ENCODE assay signal across 8 cellular contexts in genomic region chr4:166594326-166594946, GRCh38.
A peak's percentile ranks its signal among the peaks of the same experiment; 100 is the strongest.
DNase-seq lines count a peak whose midpoint lies in the region; ATAC-seq and TF ChIP-seq lines count a peak whose summit lies in the region.

No MANE protein-coding gene starts in this region.

- CTCF ChIA-PET in activated CD4-positive, alpha-beta memory T cell treated with anti-CD3 and anti-CD28 coated beads, Interleukin-2, amount 10 ng/mL, durations not matched to agents 7 days and 5 days (lab: Charles Lee): interaction anchor here (0.8 kb wide), 1 partner anchor 32 kb away, joined by 3 read pairs; no protein-coding TSS in a partner anchor

- no peak overlapping the region for H3K4me3 ChIP-seq in brain microvascular endothelial cell (ENCODE audit: low read depth, low read length)

- no peaks in the 10 kb centered on the region for H3K27me3 ChIP-seq in brain microvascular endothelial cell (replicated peaks)

- H3K27ac Mint-ChIP-seq in activated T-cell treated with anti-CD3 and anti-CD28 coated beads, Interleukin-2, amount 50 U/mL, for 72 hours: peak overlapping the region; percentile 29
- H3K27ac Mint-ChIP-seq in activated CD4-positive, alpha-beta memory T cell treated with anti-CD3 and anti-CD28 coated beads, Interleukin-2, amount 10 ng/mL, durations not matched to agents 7 days and 5 days: no peak overlapping the region

- TF ChIP-seq CTCF in brain microvascular endothelial cell (IDR thresholded peaks at IDR 0.05; ENCODE audit: low read depth, low read length, missing control alignments): peak; percentile 93

- peaks cover 2% of the 10 kb centered on the region in 2 donors for H3K9me3 Mint-ChIP-seq in activated T-cell treated with anti-CD3 and anti-CD28 coated beads, Interleukin-2, amount 50 U/mL, for 72 hours
- peaks cover 5% of the 10 kb centered on the region for H3K9me3 Mint-ChIP-seq in activated CD4-positive, alpha-beta memory T cell treated with anti-CD3 and anti-CD28 coated beads, Interleukin-2, amount 10 ng/mL, durations not matched to agents 7 days and 5 days

- H3K27me3 Mint-ChIP-seq in activated T-cell treated with anti-CD3 and anti-CD28 coated beads, Interleukin-2, amount 50 U/mL, for 72 hours (ENCODE audit: low read depth): no peaks in the 10 kb centered on the region
- no peaks in the 10 kb centered on the region for H3K27me3 Mint-ChIP-seq in activated CD4-positive, alpha-beta memory T cell treated with anti-CD3 and anti-CD28 coated beads, Interleukin-2, amount 10 ng/mL, durations not matched to agents 7 days and 5 days

- DNase-seq in activated T-cell treated with anti-CD3 and anti-CD28 coated beads, Interleukin-2, amount 50 U/mL, for 72 hours: peak in 1 of 2 donors; percentile 1
- DNase-seq in activated T-cell treated with anti-CD3 and anti-CD28 coated beads, Interleukin-2, amount 50 U/mL, for 1 hour: no peak
- DNase-seq in NCI-H2081 treated with DMSO at 0.1 percent for 48 hours (lab: John Stamatoyannopoulos, UW) (peak; percentile 53), brain microvascular endothelial cell (peak; percentile 49), midbrain (lab: John Stamatoyannopoulos, UW) (peak; percentile 47)
- no peak for DNase-seq in activated CD4-positive, alpha-beta memory T cell treated with anti-CD3 and anti-CD28 coated beads, Interleukin-2, amount 10 ng/mL, durations not matched to agents 7 days and 5 days

- no peaks in the 10 kb centered on the region for H3K4me1 Mint-ChIP-seq in activated T-cell treated with anti-CD3 and anti-CD28 coated beads, Interleukin-2, amount 50 U/mL, for 72 hours (ENCODE audit: low read depth)
- H3K4me1 Mint-ChIP-seq in activated CD4-positive, alpha-beta memory T cell treated with anti-CD3 and anti-CD28 coated beads, Interleukin-2, amount 10 ng/mL, durations not matched to agents 7 days and 5 days: no peaks in the 10 kb centered on the region

- POLR2A ChIA-PET in activated CD4-positive, alpha-beta memory T cell treated with anti-CD3 and anti-CD28 coated beads, Interleukin-2, amount 10 ng/mL, durations not matched to agents 7 days and 5 days (lab: Charles Lee): no interaction called here

- H3K36me3 Mint-ChIP-seq in activated T-cell treated with anti-CD3 and anti-CD28 coated beads, Interleukin-2, amount 50 U/mL, for 72 hours (ENCODE audit: insufficient read depth in 2 of 2): no peaks in the 10 kb centered on the region
- H3K36me3 Mint-ChIP-seq in activated CD4-positive, alpha-beta memory T cell treated with anti-CD3 and anti-CD28 coated beads, Interleukin-2, amount 10 ng/mL, durations not matched to agents 7 days and 5 days (ENCODE audit: low read depth): no peaks in the 10 kb centered on the region

- H3K36me3 ChIP-seq in brain microvascular endothelial cell (replicated peaks): no peaks in the 10 kb centered on the region

- in situ Hi-C loops in brain microvascular endothelial cell (cut with HindIII; ENCODE audit: low pct_ligation_motif_present, low sequenced_read_pairs): loop anchor here (25.0 kb wide), 1 partner anchor 432 kb away; no protein-coding TSS in a partner anchor

- no peak for ATAC-seq in activated T-cell treated with anti-CD3 and anti-CD28 coated beads, Interleukin-2, amount 50 U/mL, for 72 hours (replicated peaks in 1 of 2)
- ATAC-seq in HG02759 (IDR thresholded peaks at IDR 0.05; ENCODE audit: unreplicated experiment) (peak; percentile 93), GM19452 (IDR thresholded peaks at IDR 0.05; ENCODE audit: unreplicated experiment) (no peak)

- H3K4me3 Mint-ChIP-seq in activated T-cell treated with anti-CD3 and anti-CD28 coated beads, Interleukin-2, amount 50 U/mL, for 72 hours: no peak overlapping the region
- no peak overlapping the region for H3K4me3 Mint-ChIP-seq in activated CD4-positive, alpha-beta memory T cell treated with anti-CD3 and anti-CD28 coated beads, Interleukin-2, amount 10 ng/mL, durations not matched to agents 7 days and 5 days

- no peak overlapping the region for H3K27ac ChIP-seq in brain microvascular endothelial cell

Comparison
In these comparisons a context has a peak if more than half of its experiments do, and no peak if none do; other contexts are left out.
1. DNase-seq: peak in NCI-H2081 treated with DMSO at 0.1 percent for 48 hours (single experiment), brain microvascular endothelial cell (single experiment) and midbrain (single experiment); none in activated T-cell treated with anti-CD3 and anti-CD28 coated beads, Interleukin-2, amount 50 U/mL, for 1 hour (single experiment) and activated CD4-positive, alpha-beta memory T cell treated with anti-CD3 and anti-CD28 coated beads, Interleukin-2, amount 10 ng/mL, durations not matched to agents 7 days and 5 days (single experiment).